In the genomic region with DNA sequence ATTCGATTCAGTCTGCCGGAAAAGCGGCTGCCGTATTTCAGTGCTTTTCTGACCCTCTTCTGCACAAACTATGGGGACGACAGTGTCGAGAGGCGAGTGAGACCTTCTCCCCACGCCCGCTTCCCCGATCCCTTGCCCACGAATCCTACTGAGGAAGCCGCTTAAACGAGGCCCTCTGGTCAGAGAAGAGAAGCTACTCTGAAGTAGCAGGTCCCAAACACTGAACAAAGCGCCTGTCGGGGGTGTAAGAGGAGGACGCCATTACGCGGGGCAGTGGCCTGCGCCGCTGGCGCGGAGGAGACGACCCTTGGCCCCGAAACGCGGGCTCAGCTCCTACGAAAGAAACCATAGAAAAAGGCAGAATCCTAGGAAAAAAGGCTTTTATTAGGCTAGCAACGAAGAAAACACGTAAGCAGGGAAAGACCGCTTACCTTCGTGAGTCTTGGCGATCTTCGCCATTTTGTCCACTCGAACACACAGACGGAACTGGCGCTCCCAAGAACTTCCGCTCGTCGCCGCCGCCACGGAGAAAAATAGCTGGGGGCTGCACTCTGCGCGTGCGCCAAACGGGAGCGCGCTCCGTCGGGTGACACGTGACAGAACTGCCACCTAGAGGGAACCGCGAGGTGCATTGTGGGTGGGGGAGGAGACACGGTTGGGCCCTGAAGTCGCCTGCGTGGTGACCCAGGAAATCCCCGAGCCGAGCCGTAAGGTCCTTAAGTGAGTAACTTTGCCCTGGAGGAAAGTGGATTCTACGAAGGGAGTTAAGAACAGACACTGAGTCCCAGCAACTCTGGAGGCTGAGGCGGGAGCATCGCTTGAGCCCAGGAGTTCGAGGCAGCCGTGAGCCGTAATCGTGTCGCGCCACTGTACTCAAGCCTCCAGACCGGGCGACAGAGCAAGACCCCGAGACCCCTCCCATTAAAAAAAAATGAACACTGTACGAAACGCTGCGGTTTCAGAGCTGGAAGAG, we compare ENCODE assay signal across 8 cellular contexts. TPM values are rescaled to one million over a fixed set of nuclear protein-coding genes. Genes with fewer than 3 reads are reported as not detected.
DNase-seq lines count a peak whose midpoint lies in the region; ATAC-seq and TF ChIP-seq lines count a peak whose summit lies in the region.

Gene SF3B1 (minus strand): TSS at position 488 of the 973 bp plus-strand sequence. CDS start 29 bp downstream, at position 459.

- 1% methylated on average over 60 of the region's 74 CpGs for WGBS in mammary epithelial cell (ENCODE audit: low coverage, missing lambda C conversion rate)

- H3K9ac ChIP-seq in mammary epithelial cell (ENCODE audit: insufficient read depth, low read length) (peak within 1 kb of the TSS; percentile 98), iPS-20b (ENCODE audit: low read depth, low read length) (peak within 1 kb of the TSS; percentile 98)

- H3K9me3 ChIP-seq in WERI-Rb-1 (ENCODE audit: severe bottlenecking), result no peaks in the 10 kb centered on the region
- H3K9me3 ChIP-seq in mammary epithelial cell (replicated peaks; ENCODE audit: insufficient read depth, low read length), result no peaks in the 10 kb centered on the region
- no peaks in the 10 kb centered on the region for H3K9me3 ChIP-seq in iPS-20b (ENCODE audit: insufficient read depth, low read depth, low read length)

- intact Hi-C loops in mammary epithelial cell (cut with micrococcal nuclease), result loop anchor here (1.0 to 5.0 kb wide), 5 partner anchors 18 to 342 kb away; partner anchors contain the start of genes ANKRD44, COQ10B and HSPD1

- H3K4me2 ChIP-seq in mammary epithelial cell (ENCODE audit: insufficient read depth, low read depth, low read length), result peak within 1 kb of the TSS; percentile 87

- CTCF ChIA-PET in mammary epithelial cell (lab: Charles Lee; ENCODE audit: low non-redundant PET), result interaction anchor here (0.9 kb wide), 1 partner anchor 18 kb away, joined by 7 read pairs; no protein-coding TSS in a partner anchor

- no peaks in the 10 kb centered on the region for H4K20me1 ChIP-seq in mammary epithelial cell (ENCODE audit: insufficient read depth, low read length)

- H3K36me3 ChIP-seq in WERI-Rb-1 (peaks cover 29% of the 10 kb centered on the region), mammary epithelial cell (ENCODE audit: insufficient read depth, low read length) (no peaks in the 10 kb centered on the region), iPS-20b (ENCODE audit: insufficient read depth, low read depth, low read length) (peaks cover 5% of the 10 kb centered on the region)

- peaks cover 63% of the 10 kb centered on the region for H3K79me2 ChIP-seq in mammary epithelial cell (ENCODE audit: insufficient read depth, low read length)

- BruUV-seq in mammary epithelial cell (replicated peaks; lab: Mats Ljungman, UMichigan), result no TSS peak

- H3K4me1 ChIP-seq in mammary epithelial cell (ENCODE audit: insufficient read depth, low read length) (peaks cover 12% of the 10 kb centered on the region), iPS-20b (ENCODE audit: insufficient read depth, low read length) (peaks cover 6% of the 10 kb centered on the region; the same call in 1 of the 2 replicates)

- in situ Hi-C loops in ACHN (cut with HindIII; ENCODE audit: low pct_ligation_motif_present, low pct_unique_long_range_greater_than_20kb, low sequenced_read_pairs), result no loop called here
- in situ Hi-C loops in mammary epithelial cell (cut with MboI; ENCODE audit: low sequenced_read_pairs in 2 of 2), result no loop called here

- dilution Hi-C loops in mammary epithelial cell (cut with HindIII; ENCODE audit: low sequenced_read_pairs), result no loop called here

- ATAC-seq in GM18873 (IDR thresholded peaks at IDR 0.05; ENCODE audit: low FRiP score, unreplicated experiment), result peak; percentile 89
- peak; percentile 94 for ATAC-seq in HG03139 (IDR thresholded peaks at IDR 0.05; ENCODE audit: unreplicated experiment)

- peak within 1 kb of the TSS; percentile 95 for H2AFZ ChIP-seq in mammary epithelial cell (ENCODE audit: low read depth, low read length)

- H3K27ac ChIP-seq in WERI-Rb-1 (peak within 1 kb of the TSS; percentile 99), mammary epithelial cell (ENCODE audit: insufficient read depth, low read depth, low read length) (peak within 1 kb of the TSS; percentile 94), iPS-20b (ENCODE audit: low read length) (peak within 1 kb of the TSS; percentile 83), skin epidermis (peak within 1 kb of the TSS; percentile 85 to 100 (median 96))

- DNase-seq in ACHN (peak; percentile 98), NCI-H2227 (lab: John Stamatoyannopoulos, UW; ENCODE audit: unreplicated experiment) (peak; percentile 100), WERI-Rb-1 (peak; percentile 98), mammary epithelial cell (peak; percentile 98)

- TF ChIP-seq CTCF in WERI-Rb-1 (IDR thresholded peaks at IDR 0.05; ENCODE audit: low read depth, low read length), result no peak
- no peak for TF ChIP-seq CTCF in mammary epithelial cell (conservative IDR thresholded peaks at IDR 0.05 in 1 of 2, IDR thresholded peaks at IDR 0.05 in 1 of 2; ENCODE audit: extremely low read depth in 1 of 2, insufficient read depth in 1 of 2, low read depth in 1 of 2, low read length in 2 of 2)

- H3K4me3 ChIP-seq in WERI-Rb-1 (ENCODE audit: low read depth, low read length) (peak within 1 kb of the TSS; percentile 77), mammary epithelial cell (replicated peaks in 1 of 3; ENCODE audit: insufficient read depth in 1 of 3, low read depth in 2 of 3, low read length in 3 of 3) (peak within 1 kb of the TSS; percentile 76 to 91 (median 88)), iPS-20b (ENCODE audit: low read length) (peak within 1 kb of the TSS; percentile 89), skin epidermis (peak within 1 kb of the TSS; percentile 61 to 99 (median 88))

- H3K27me3 ChIP-seq in WERI-Rb-1 (ENCODE audit: insufficient read depth, low read depth, severe bottlenecking) (no peaks in the 10 kb centered on the region), mammary epithelial cell (ENCODE audit: insufficient read depth, low read length) (no peaks in the 10 kb centered on the region), iPS-20b (ENCODE audit: insufficient read depth, low read length) (no peaks in the 10 kb centered on the region)

RNA-seq across cellular contexts. Expression of gene SF3B1, which starts in this region (rescaled TPM):
- 100 to 1,000 TPM; 132 to 153 TPM for total RNA-seq in mammary epithelial cell
- 178 TPM for polyA plus RNA-seq in mammary epithelial cell
- 173 TPM for polyA minus RNA-seq in mammary epithelial cell

Comparison
In these comparisons a context has a peak if more than half of its experiments do, and no peak if none do; other contexts are left out.
1. Peak in every context shown above with its lines: DNase-seq, ATAC-seq, H3K4me3 ChIP-seq and H3K27ac ChIP-seq.